9 cellular contexts compared by ENCODE assay signal in genomic region chr5:132227235-132227484, GRCh38. TPM values are rescaled to one million over a fixed set of nuclear protein-coding genes. Genes with fewer than 3 reads are reported as not detected.
DNase-seq lines count a peak whose midpoint lies in the region; ATAC-seq and TF ChIP-seq lines count a peak whose summit lies in the region.
"Had no signal": no experiment of that assay in that cellular context is flagged by ENCODE, and none has a peak within 500 bp of the region (broad histone marks: within the 10 kb centered on the region; RNA-seq: fewer than 3 reads in every experiment).

No MANE protein-coding gene starts in this region.

- H3K9me3 Mint-ChIP-seq in effector memory CD8-positive, alpha-beta T cell, result no peaks in the 10 kb centered on the region
- H3K9me3 Mint-ChIP-seq in naive thymus-derived CD8-positive, alpha-beta T cell, result no peaks in the 10 kb centered on the region
- no peaks in the 10 kb centered on the region for H3K9me3 Mint-ChIP-seq in CD4-positive, alpha-beta T cell

- peak overlapping the region; percentile 2 to 48 for H3K4me3 Mint-ChIP-seq in effector memory CD8-positive, alpha-beta T cell
- peak overlapping the region in 7 of 10 donors; percentile 9 to 67 (median 47) for H3K4me3 Mint-ChIP-seq in naive thymus-derived CD8-positive, alpha-beta T cell
- no peak overlapping the region for H3K4me3 Mint-ChIP-seq in CD4-positive, alpha-beta T cell

- peaks cover 15 to 21% of the 10 kb centered on the region in 2 donors for H3K27me3 Mint-ChIP-seq in effector memory CD8-positive, alpha-beta T cell
- H3K27me3 Mint-ChIP-seq in naive thymus-derived CD8-positive, alpha-beta T cell, result peaks cover 18 to 46% (median 44%) of the 10 kb centered on the region in 5 donors
- H3K27me3 Mint-ChIP-seq in CD4-positive, alpha-beta T cell, result peaks cover 45% of the 10 kb centered on the region

- no peaks in the 10 kb centered on the region for H3K27me3 ChIP-seq in A673 (replicated peaks; ENCODE audit: insufficient read depth, low read depth, low read length, poor library complexity)
- H3K27me3 ChIP-seq in CD4-positive, alpha-beta T cell (ENCODE audit: control insufficient read depth, insufficient read depth, low read length), result peaks cover 14% of the 10 kb centered on the region

- intact Hi-C loops in A673 (cut with micrococcal nuclease; ENCODE audit: unreplicated experiment), result no loop called here
- intact Hi-C loops in CD4-positive, alpha-beta T cell (cut with DNase I, micrococcal nuclease), result no loop called here

- no peaks in the 10 kb centered on the region for H3K36me3 ChIP-seq in A673 (ENCODE audit: insufficient read depth, low read length, poor library complexity, severe bottlenecking)

- no peak overlapping the region for H3K27ac Mint-ChIP-seq in effector memory CD8-positive, alpha-beta T cell
- H3K27ac Mint-ChIP-seq in naive thymus-derived CD8-positive, alpha-beta T cell, result no peak overlapping the region
- H3K27ac Mint-ChIP-seq in CD4-positive, alpha-beta T cell, result no peak overlapping the region

- no peak for TF ChIP-seq CTCF in A673 (conservative IDR thresholded peaks at IDR 0.05; ENCODE audit: low read depth, low read length)
- no peak for TF ChIP-seq CTCF in LNCaP clone FGC (IDR thresholded peaks at IDR 0.05; ENCODE audit: control insufficient read depth, extremely low read depth, insufficient read depth)
- no peak for TF ChIP-seq CTCF in CD4-positive, alpha-beta T cell (IDR thresholded peaks at IDR 0.05)

- peaks cover 0 to 11% of the 10 kb centered on the region in 2 donors for H3K4me1 Mint-ChIP-seq in effector memory CD8-positive, alpha-beta T cell (ENCODE audit: low read depth in 2 of 2)
- peaks cover 16 to 47% (median 23%) of the 10 kb centered on the region in 4 donors for H3K4me1 Mint-ChIP-seq in naive thymus-derived CD8-positive, alpha-beta T cell
- peaks cover 21% of the 10 kb centered on the region for H3K4me1 Mint-ChIP-seq in CD4-positive, alpha-beta T cell (ENCODE audit: low read depth)

- peaks cover 18% of the 10 kb centered on the region for H3K4me1 ChIP-seq in A673 (ENCODE audit: insufficient read depth, low read length, poor library complexity, severe bottlenecking)

- H3K9me3 ChIP-seq in A673 (ENCODE audit: low read depth, low read length, poor library complexity, severe bottlenecking), result no peaks in the 10 kb centered on the region
- no peaks in the 10 kb centered on the region for H3K9me3 ChIP-seq in CD4-positive, alpha-beta T cell (ENCODE audit: control insufficient read depth, low read length)

- no TSS peak for BruUV-seq in A673 (replicated peaks; lab: Mats Ljungman, UMichigan)

- H3K27ac ChIP-seq in A673 (ENCODE audit: low read depth, low read length, poor library complexity, severe bottlenecking), result no peak overlapping the region
- no peak overlapping the region for H3K27ac ChIP-seq in CD4-positive, alpha-beta T cell (ENCODE audit: low read depth, low read length)

- POLR2A ChIA-PET in A673 (lab: Charles Lee; ENCODE audit: low non-redundant PET), result no interaction called here
- POLR2A ChIA-PET in naive thymus-derived CD8-positive, alpha-beta T cell (lab: Charles Lee), result no interaction called here
- POLR2A ChIA-PET in CD4-positive, alpha-beta T cell (lab: Charles Lee), result no interaction called here

- DNase-seq in A673 (ENCODE audit: low spot score), result no peak
- no peak for DNase-seq in LNCaP clone FGC (ENCODE audit: low read depth)
- no peak for DNase-seq in effector memory CD8-positive, alpha-beta T cell
- peak in 1 of 10 donors; percentile 55 for DNase-seq in naive thymus-derived CD8-positive, alpha-beta T cell
- DNase-seq in ureter (ENCODE audit: low spot score), result no peak
- DNase-seq in inferior parietal cortex (ENCODE audit: extremely low spot score), result no peak
- no peak for DNase-seq in NCI-H2227 (lab: John Stamatoyannopoulos, UW; ENCODE audit: unreplicated experiment)
- no peak for DNase-seq in CD4-positive, alpha-beta T cell
- DNase-seq: GF-D8 had no signal

- CTCF ChIA-PET in A673 (lab: Charles Lee), result no interaction called here
- CTCF ChIA-PET in CD4-positive, alpha-beta T cell (lab: Charles Lee), result no interaction called here

- H3K36me3 Mint-ChIP-seq in effector memory CD8-positive, alpha-beta T cell (ENCODE audit: insufficient read depth), result no peaks in the 10 kb centered on the region
- peaks cover 0 to 7% (median 0%) of the 10 kb centered on the region in 3 donors for H3K36me3 Mint-ChIP-seq in naive thymus-derived CD8-positive, alpha-beta T cell
- no peaks in the 10 kb centered on the region for H3K36me3 Mint-ChIP-seq in CD4-positive, alpha-beta T cell (ENCODE audit: low read depth)

- no peak for ATAC-seq in effector memory CD8-positive, alpha-beta T cell (replicated peaks)
- ATAC-seq in naive thymus-derived CD8-positive, alpha-beta T cell, result no peak
- no peak for ATAC-seq in CD4-positive, alpha-beta T cell (ENCODE audit: poor library complexity)

- H3K4me3 ChIP-seq in A673 (ENCODE audit: low read depth, low read length, poor library complexity, severe bottlenecking), result peak overlapping the region; percentile 63
- peak overlapping the region; percentile 54 for H3K4me3 ChIP-seq in LNCaP clone FGC (ENCODE audit: low read depth, low read length)

RNA-seq across cellular contexts. Expression of gene P4HA2, which starts 0.5 kb away (rescaled TPM):
- 2.8 and 3.3 TPM in 2 replicates for total RNA-seq in A673 (2021)
- not detected for total RNA-seq in naive thymus-derived CD8-positive, alpha-beta T cell
- polyA plus RNA-seq in naive thymus-derived CD8-positive, alpha-beta T cell, result 1 to 10 TPM in 1 of 3 donors, not detected in 2; 1.2 TPM
- 39.7 TPM for total RNA-seq in ureter
- total RNA-seq in CD4-positive, alpha-beta T cell, result not detected

RNA-seq across cellular contexts. Expression of gene PDLIM4, which starts 30.3 kb away (rescaled TPM):
- total RNA-seq in A673 (2021) (6.0 and 8.9 TPM in 2 replicates), ureter (33.9 TPM)
- not detected for total RNA-seq in naive thymus-derived CD8-positive, alpha-beta T cell
- not detected for polyA plus RNA-seq in naive thymus-derived CD8-positive, alpha-beta T cell
- not detected for total RNA-seq in CD4-positive, alpha-beta T cell
